In genomic region chr4:93764647-93765246, GRCh38 we compare ENCODE assay signal across 9 cellular contexts.
DNase-seq lines count a peak whose midpoint lies in the region; ATAC-seq and TF ChIP-seq lines count a peak whose summit lies in the region.
"Had no signal": no experiment of that assay in that cellular context is flagged by ENCODE, and none has a peak within 500 bp of the region (broad histone marks: within the 10 kb centered on the region; RNA-seq: fewer than 3 reads in every experiment).

No MANE protein-coding gene starts in this region.

- H3K4me3 Mint-ChIP-seq in Calu3 (ENCODE audit: low read depth, unreplicated experiment) (no peak overlapping the region), nephron (no peak overlapping the region)
- H3K4me3 Mint-ChIP-seq: activated B cell treated with CpG ODN at 0.5 μM for 24 hours had no signal

- no peaks in the 10 kb centered on the region for H3K27me3 Mint-ChIP-seq in Calu3 (ENCODE audit: unreplicated experiment)
- H3K27me3 Mint-ChIP-seq in nephron (ENCODE audit: low read depth), result no peaks in the 10 kb centered on the region

- H3K4me1 Mint-ChIP-seq in Calu3 (ENCODE audit: low read depth, unreplicated experiment) (no peaks in the 10 kb centered on the region), nephron (peaks cover 21% of the 10 kb centered on the region)

- TF ChIP-seq CTCF in Calu3 (IDR thresholded peaks at IDR 0.05; ENCODE audit: unreplicated experiment) (no peak), nephron (IDR thresholded peaks at IDR 0.05; ENCODE audit: unreplicated experiment in 3 of 3) (peak; percentile 88 to 90 (median 89))

- BruUV-seq in Calu3 (replicated peaks; lab: Mats Ljungman, UMichigan), result no TSS peak

- DNase-seq in Calu3, result peak; percentile 17
- peak; percentile 36 for DNase-seq in NOMO-1 treated with DMSO at 0.1 percent for 48 hours (lab: John Stamatoyannopoulos, UW; ENCODE audit: unreplicated experiment)
- DNase-seq in dermis blood vessel endothelial cell, result peak; percentile 59
- no peak for DNase-seq in stimulated activated naive CD8-positive, alpha-beta T cell treated with anti-CD3 and anti-CD28 coated beads, Interleukin-15, Interleukin-2, amounts not matched to agents 100 U/mL and 50 U/mL, for 24 hours
- DNase-seq: activated B cell treated with CpG ODN at 0.5 μM for 24 hours had no signal

- ATAC-seq in GM19023 (IDR thresholded peaks at IDR 0.05; ENCODE audit: unreplicated experiment) (peak; percentile 82), HG03378 (IDR thresholded peaks at IDR 0.05; ENCODE audit: unreplicated experiment) (peak; percentile 76), esophagus mucosa (no peak)
- no peak for ATAC-seq in stimulated activated naive CD8-positive, alpha-beta T cell treated with anti-CD3 and anti-CD28 coated beads, Interleukin-15, Interleukin-2, amounts not matched to agents 100 U/mL and 50 U/mL, for 24 hours

- CTCF ChIA-PET in Calu3 (lab: Charles Lee), result no interaction called here

- intact Hi-C loops in Calu3 (cut with micrococcal nuclease; ENCODE audit: unreplicated experiment), result loop anchor here (1.0 kb wide), 1 partner anchor 53 kb away; no protein-coding TSS in a partner anchor

- H3K9me3 Mint-ChIP-seq in Calu3 (ENCODE audit: low read depth, unreplicated experiment) (no peaks in the 10 kb centered on the region), nephron (no peaks in the 10 kb centered on the region)
- H3K9me3 Mint-ChIP-seq: activated B cell treated with CpG ODN at 0.5 μM for 24 hours had no signal

- H3K27ac Mint-ChIP-seq in Calu3 (ENCODE audit: unreplicated experiment) (no peak overlapping the region), nephron (peak overlapping the region in 2 of 3 experiments; percentile 36 to 63)
- H3K27ac Mint-ChIP-seq: activated B cell treated with CpG ODN at 0.5 μM for 24 hours had no signal

- H3K36me3 Mint-ChIP-seq in Calu3 (ENCODE audit: insufficient read depth, unreplicated experiment), result no peaks in the 10 kb centered on the region
- H3K36me3 Mint-ChIP-seq in nephron (ENCODE audit: low read depth), result no peaks in the 10 kb centered on the region

Comparison
In these comparisons a context has a peak if more than half of its experiments do, and no peak if none do; other contexts are left out.
1. ATAC-seq: peak in GM19023 (single experiment) and HG03378 (single experiment); none in esophagus mucosa (single experiment) and stimulated activated naive CD8-positive, alpha-beta T cell treated with anti-CD3 and anti-CD28 coated beads, Interleukin-15, Interleukin-2, amounts not matched to agents 100 U/mL and 50 U/mL, for 24 hours (single experiment).